In the genomic region with DNA sequence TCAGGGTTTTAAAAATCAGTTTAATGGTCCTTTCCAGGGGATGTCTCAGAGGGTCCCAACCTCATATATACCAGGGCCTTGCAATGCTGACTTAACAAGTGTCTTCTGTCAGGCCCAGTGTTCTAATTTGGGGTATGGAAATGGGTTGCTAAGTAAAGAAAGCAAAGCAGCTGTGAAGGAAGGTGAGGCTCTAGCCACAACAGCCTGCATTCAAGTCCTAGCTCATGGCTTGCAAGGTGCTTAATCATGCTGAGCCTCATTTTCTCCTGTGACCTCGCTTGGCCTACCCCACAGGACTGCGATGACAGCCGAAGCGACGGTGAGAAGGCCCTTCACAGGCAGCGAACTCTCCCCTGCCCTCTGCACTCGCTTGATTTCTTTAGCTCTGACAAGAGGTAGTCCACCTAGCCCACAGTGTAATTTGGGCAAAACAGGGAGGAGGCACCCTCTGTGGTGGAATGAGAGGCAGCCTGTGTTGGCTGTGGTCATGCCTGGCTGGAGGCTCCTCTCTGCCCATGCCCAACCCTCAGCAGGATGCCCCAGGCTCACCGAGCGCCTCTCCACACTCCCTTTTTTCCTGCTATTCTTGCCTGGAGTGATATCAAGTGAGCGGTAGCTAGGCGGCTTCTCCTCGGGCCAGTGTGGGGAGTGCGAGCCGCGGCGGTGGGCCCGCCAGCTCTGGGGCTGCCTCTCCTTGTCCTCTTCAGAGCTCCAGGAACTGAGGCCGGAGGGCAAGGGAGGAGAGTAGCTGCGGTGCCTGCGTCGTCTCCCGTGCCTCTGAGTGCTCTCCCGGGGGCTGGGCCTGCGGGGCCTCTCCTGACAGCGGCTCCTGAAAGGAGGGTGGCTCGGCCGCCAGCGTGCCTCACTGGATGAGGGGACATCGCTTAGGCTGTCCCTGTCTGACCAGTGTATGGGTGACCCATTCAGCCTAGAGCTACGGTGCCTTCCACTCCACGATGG, we compare ENCODE assay signal across 10 cellular contexts. TPM values are rescaled to one million over a fixed set of nuclear protein-coding genes. Genes with fewer than 3 reads are reported as not detected.
DNase-seq lines count a peak whose midpoint lies in the region; ATAC-seq and TF ChIP-seq lines count a peak whose summit lies in the region.
"Had no signal": no experiment of that assay in that cellular context is flagged by ENCODE, and none has a peak within 500 bp of the region (broad histone marks: within the 10 kb centered on the region; RNA-seq: fewer than 3 reads in every experiment).

No MANE protein-coding gene starts in this region.

- ATAC-seq in HG03066 (IDR thresholded peaks at IDR 0.05; ENCODE audit: low read depth, unreplicated experiment), result peak; percentile 70
- ATAC-seq in activated B cell treated with CpG ODN at 0.5 μM for 24 hours (ENCODE audit: low read depth), result peak; percentile 39
- ATAC-seq in naive thymus-derived CD8-positive, alpha-beta T cell, result no peak
- no peak for ATAC-seq in HG03196 (IDR thresholded peaks at IDR 0.05; ENCODE audit: unreplicated experiment)

- DNase-seq in GM12864 (ENCODE audit: low read depth) (peak; percentile 73), GM20000 (ENCODE audit: low spot score) (peak; percentile 63), activated B cell treated with CpG ODN at 0.5 μM for 24 hours (no peak), HAP-1 (ENCODE audit: low spot score in 2 of 2) (no peak)
- no peak for DNase-seq in stimulated activated CD4-positive, alpha-beta T cell treated with anti-CD3 and anti-CD28 coated beads, Interleukin-4, amount 100 ng/mL, for 1 hour
- no peak for DNase-seq in naive thymus-derived CD8-positive, alpha-beta T cell
- DNase-seq: NCI-H446 had no signal

- peak overlapping the region; percentile 88 for H3K27ac Mint-ChIP-seq in activated B cell treated with CpG ODN at 0.5 μM for 24 hours
- peak overlapping the region in 1 of 10 donors; percentile 58 for H3K27ac Mint-ChIP-seq in naive thymus-derived CD8-positive, alpha-beta T cell

- no peaks in the 10 kb centered on the region for H3K9me3 Mint-ChIP-seq in activated B cell treated with CpG ODN at 0.5 μM for 24 hours
- H3K9me3 Mint-ChIP-seq in naive thymus-derived CD8-positive, alpha-beta T cell, result no peaks in the 10 kb centered on the region

- no peaks in the 10 kb centered on the region for H3K9me3 ChIP-seq in HAP-1

- no peak for TF ChIP-seq CTCF in GM12864 (IDR thresholded peaks at IDR 0.05; ENCODE audit: low read depth, low read length, missing control alignments)
- TF ChIP-seq CTCF in GM20000 (IDR thresholded peaks at IDR 0.05; ENCODE audit: extremely low read depth, missing control alignments), result no peak
- no peak for TF ChIP-seq CTCF in activated B cell treated with CpG ODN at 0.5 μM for 24 hours (IDR thresholded peaks at IDR 0.05)

- no peaks in the 10 kb centered on the region for H3K36me3 ChIP-seq in HAP-1 (replicated peaks)

- H3K4me3 ChIP-seq in GM12864 (ENCODE audit: low read depth, low read length) (no peak overlapping the region; the same call in 1 of the 2 replicates), HAP-1 (no peak overlapping the region)

- no peaks in the 10 kb centered on the region for H3K4me1 ChIP-seq in HAP-1

- in situ Hi-C loops in HAP-1 (cut with MboI; ENCODE audit: low sequenced_read_pairs), result no loop called here

- CTCF ChIA-PET in activated B cell treated with CpG ODN at 0.5 μM for 24 hours (lab: Charles Lee), result interaction anchor here (1.1 to 1.4 kb wide), 2 partner anchors 62 to 109 kb away, joined by 3 to 4 read pairs; partner anchors contain the start of gene CD86

- H3K27me3 ChIP-seq in HAP-1 (ENCODE audit: low read depth), result no peaks in the 10 kb centered on the region; the same call in 1 of the 2 replicates

- intact Hi-C loops in activated B cell treated with CpG ODN at 0.5 μM for 24 hours (cut with micrococcal nuclease), result loop anchor here (10.0 kb wide), 1 partner anchor 582 kb away; the partner anchor contains the start of gene PARP15

- no peaks in the 10 kb centered on the region for H3K36me3 Mint-ChIP-seq in activated B cell treated with CpG ODN at 0.5 μM for 24 hours (ENCODE audit: low read depth)
- no peaks in the 10 kb centered on the region for H3K36me3 Mint-ChIP-seq in naive thymus-derived CD8-positive, alpha-beta T cell

- H3K27me3 Mint-ChIP-seq in activated B cell treated with CpG ODN at 0.5 μM for 24 hours, result no peaks in the 10 kb centered on the region
- peaks cover 0 to 8% (median 2%) of the 10 kb centered on the region in 5 donors for H3K27me3 Mint-ChIP-seq in naive thymus-derived CD8-positive, alpha-beta T cell

- peak overlapping the region; percentile 48 for H3K4me3 Mint-ChIP-seq in activated B cell treated with CpG ODN at 0.5 μM for 24 hours
- no peak overlapping the region for H3K4me3 Mint-ChIP-seq in naive thymus-derived CD8-positive, alpha-beta T cell

- H3K4me1 Mint-ChIP-seq in activated B cell treated with CpG ODN at 0.5 μM for 24 hours, result peaks cover 92% of the 10 kb centered on the region
- peaks cover 8 to 57% (median 9%) of the 10 kb centered on the region in 4 donors for H3K4me1 Mint-ChIP-seq in naive thymus-derived CD8-positive, alpha-beta T cell

- POLR2A ChIA-PET in activated B cell treated with CpG ODN at 0.5 μM for 24 hours (lab: Charles Lee), result interaction anchor here (0.5 to 5.2 kb wide), 8 partner anchors 7 to 108 kb away, joined by 3 to 37 read pairs (median 5); partner anchors contain the start of gene CD86
- POLR2A ChIA-PET in naive thymus-derived CD8-positive, alpha-beta T cell (lab: Charles Lee), result no interaction called here

RNA-seq across cellular contexts. Expression of gene ILDR1, which starts 29.2 kb away (rescaled TPM):
- 1.3 and 1.4 TPM in 2 replicates for total RNA-seq in activated B cell treated with CpG ODN at 0.5 μM for 24 hours
- not detected for total RNA-seq in naive thymus-derived CD8-positive, alpha-beta T cell
- polyA plus RNA-seq in naive thymus-derived CD8-positive, alpha-beta T cell, result not detected
- total RNA-seq: temporal lobe had no signal

Comparison
In these comparisons a context has a peak if more than half of its experiments do, and no peak if none do; other contexts are left out.
1. DNase-seq: peak in GM12864 (single experiment) and GM20000 (single experiment); none in activated B cell treated with CpG ODN at 0.5 μM for 24 hours (single experiment), stimulated activated CD4-positive, alpha-beta T cell treated with anti-CD3 and anti-CD28 coated beads, Interleukin-4, amount 100 ng/mL, for 1 hour (single experiment), naive thymus-derived CD8-positive, alpha-beta T cell (0 of 10) and HAP-1 (0 of 2).
2. ATAC-seq: peak in HG03066 (single experiment) and activated B cell treated with CpG ODN at 0.5 μM for 24 hours (single experiment); none in naive thymus-derived CD8-positive, alpha-beta T cell (0 of 2) and HG03196 (single experiment).